In genomic region chr17:31528291-31528874, GRCh38 we compare ENCODE assay signal across 17 cellular contexts.
A peak's percentile ranks its signal among the peaks of the same experiment; 100 is the strongest.
DNase-seq lines count a peak whose midpoint lies in the region; ATAC-seq, FAIRE-seq and TF ChIP-seq lines count a peak whose summit lies in the region.
"Had no signal": no experiment of that assay in that cellular context is flagged by ENCODE, and none has a peak within 500 bp of the region (broad histone marks: within the 10 kb centered on the region; RNA-seq: fewer than 3 reads in every experiment).

No MANE protein-coding gene starts in this region.

- H3F3A ChIP-seq in SK-N-SH (replicated peaks; ENCODE audit: insufficient read depth): peaks cover 7% of the 10 kb centered on the region

- H3K4me3 ChIP-seq in SK-N-SH (ENCODE audit: low read depth in 2 of 2, low read length in 1 of 2) (no peak overlapping the region), IMR-90 (ENCODE audit: insufficient read depth, low read depth, low read length) (no peak overlapping the region), K562 (no peak overlapping the region), osteoblast (ENCODE audit: insufficient read depth, low read length) (no peak overlapping the region), testis (no peak overlapping the region)
- H3K4me3 ChIP-seq: A549, HAP-1 had no signal

- in situ Hi-C loops in IMR-90 (cut with MboI; ENCODE audit: low sequenced_read_pairs): loop anchor here (5.0 kb wide), 1 partner anchor 86 kb away; no protein-coding TSS in a partner anchor
- in situ Hi-C loops in K562 (cut with MboI): loop anchor here (5.0 kb wide), 1 partner anchor 86 kb away; no protein-coding TSS in a partner anchor

- dilution Hi-C loops in IMR-90 (cut with HindIII; ENCODE audit: low sequenced_read_pairs, unreplicated experiment): no loop called here

- TF ChIP-seq RAD21 in SK-N-SH (IDR thresholded peaks at IDR 0.05; ENCODE audit: low read length): no peak
- TF ChIP-seq RAD21 in IMR-90 (IDR thresholded peaks at IDR 0.05; ENCODE audit: low read length): no peak
- no peak for TF ChIP-seq RAD21 in K562 (CRISPR knock-in tag; conservative IDR thresholded peaks at IDR 0.05 in 1 of 2, IDR thresholded peaks at IDR 0.05 in 1 of 2)

- no peak for DNase-seq in SK-N-SH
- DNase-seq in IMR-90: no peak
- DNase-seq in K562 (ENCODE audit: extremely low read depth in 1 of 4, low spot score in 3 of 4): no peak
- DNase-seq in osteoblast (ENCODE audit: insufficient read length, low spot score, missing footprints): peak; percentile 70
- DNase-seq in testis: no peak
- no peak for DNase-seq in ecto neural progenitor cell (ENCODE audit: low spot score)
- DNase-seq: AML-193; CD4-positive, alpha-beta memory T cell; DMS153; DMS79 treated with DMSO at 0.1 percent for 48 hours; GF-D8 had no signal

- no peak overlapping the region for H3K56ac ChIP-seq in IMR-90 (ENCODE audit: extremely low read depth, insufficient read depth, low read length)

- ATAC-seq in SK-N-SH treated with all-trans-retinoic acid at 6 μM for 48 hours (no peak), IMR-90 (ENCODE audit: low read depth) (no peak), K562 (no peak), GM21528 (IDR thresholded peaks at IDR 0.05; ENCODE audit: low FRiP score, unreplicated experiment) (no peak)
- ATAC-seq: A549 had no signal

- H2BK5ac ChIP-seq in IMR-90 (ENCODE audit: low read depth, low read length, poor library complexity, severe bottlenecking): no peak overlapping the region

- no peak overlapping the region for H2BK15ac ChIP-seq in IMR-90 (ENCODE audit: low read depth, low read length)

- H3K9me1 ChIP-seq in IMR-90 (ENCODE audit: insufficient read depth, low read length): peaks cover 4% of the 10 kb centered on the region; the same call in 1 of the 2 replicates
- no peaks in the 10 kb centered on the region for H3K9me1 ChIP-seq in K562 (ENCODE audit: control insufficient read depth, insufficient read depth, low read length)

- no peak overlapping the region for H3K23ac ChIP-seq in IMR-90 (ENCODE audit: low read depth, low read length)

- no peak overlapping the region for H4K91ac ChIP-seq in IMR-90 (ENCODE audit: insufficient read depth, low read depth, low read length)

- no peak overlapping the region for H4K5ac ChIP-seq in IMR-90 (ENCODE audit: low read depth, low read length)

- 97% methylated on average over 21 of the region's 26 CpGs for WGBS in SK-N-SH (ENCODE audit: low lambda C conversion rate)
- 90% methylated on average over 12 of the region's 26 CpGs; no CpG with 5 or more reads in 1 of the 2 experiments for WGBS in IMR-90 (ENCODE audit: extremely low coverage in 2 of 2, insufficient read length in 1 of 2), 2 experiments
- WGBS in K562 (ENCODE audit: insufficient coverage, low coverage, missing lambda C conversion rate): 62% methylated on average over 21 of the region's 26 CpGs
- WGBS in testis, 2 donors: 95 to 96% methylated on average over 20 to 26 of the region's 26 CpGs

- no peaks in the 10 kb centered on the region for H3K9me3 ChIP-seq in SK-N-SH
- no peaks in the 10 kb centered on the region; the same call in 1 of the 2 replicates for H3K9me3 ChIP-seq in IMR-90 (ENCODE audit: control insufficient read depth, insufficient read depth, low read length)
- H3K9me3 ChIP-seq in K562 (replicated peaks; ENCODE audit: control insufficient read depth, insufficient read depth, low read depth, low read length): no peaks in the 10 kb centered on the region
- peaks cover 4% of the 10 kb centered on the region for H3K9me3 ChIP-seq in osteoblast (ENCODE audit: low read depth, low read length)
- no peaks in the 10 kb centered on the region for H3K9me3 ChIP-seq in testis
- H3K9me3 ChIP-seq: A549, HAP-1 had no signal

- CTCF ChIA-PET in SK-N-SH (lab: Yijun Ruan, JAX) (interaction anchor here (1.0 to 12.9 kb wide), 15 partner anchors 11 to 323 kb away, joined by 3 to 137 read pairs (median 4); no protein-coding TSS in a partner anchor), IMR-90 (lab: Yijun Ruan, JAX) (interaction anchor here (0.7 to 1.2 kb wide), 2 partner anchors 196 to 315 kb away, joined by 3 read pairs; no protein-coding TSS in a partner anchor), K562 (lab: Yijun Ruan, JAX; ENCODE audit: low intra/inter-chr PET ratio) (no interaction called here)

- no peak overlapping the region for H3K14ac ChIP-seq in IMR-90 (replicated peaks; ENCODE audit: low read depth, low read length)

- H2AFZ ChIP-seq in SK-N-SH (ENCODE audit: low read depth) (no peak overlapping the region), IMR-90 (replicated peaks; ENCODE audit: low read length, poor library complexity) (peak overlapping the region; percentile 19), K562 (ENCODE audit: low read depth, low read length) (no peak overlapping the region), osteoblast (ENCODE audit: low read length) (no peak overlapping the region)

- H3K4me1 ChIP-seq in SK-N-SH (ENCODE audit: control insufficient read depth in 1 of 2, insufficient read depth in 2 of 2, low read depth in 1 of 2, low read length in 1 of 2) (peaks cover 7 to 18% of the 10 kb centered on the region in 2 experiments; a peak in 2 of 4 replicates), IMR-90 (ENCODE audit: control insufficient read depth, insufficient read depth, low read length) (peaks cover 6% of the 10 kb centered on the region), K562 (replicated peaks in 1 of 2; ENCODE audit: control insufficient read depth in 2 of 2, insufficient read depth in 2 of 2, low read length in 2 of 2) (peaks cover 0 to 21% of the 10 kb centered on the region in 2 experiments; a peak in 2 of 5 replicates), osteoblast (ENCODE audit: insufficient read depth, low read length) (peaks cover 21% of the 10 kb centered on the region), testis (no peaks in the 10 kb centered on the region)
- H3K4me1 ChIP-seq: HAP-1 had no signal

- H3K4me2 ChIP-seq in SK-N-SH: peak overlapping the region; percentile 5; the same call in 1 of the 2 replicates
- H3K4me2 ChIP-seq in IMR-90 (ENCODE audit: low read depth, low read length): no peak overlapping the region
- no peak overlapping the region for H3K4me2 ChIP-seq in K562 (ENCODE audit: insufficient read depth, low read length)
- H3K4me2 ChIP-seq in osteoblast (ENCODE audit: insufficient read depth, low read length): no peak overlapping the region
- H3K4me2 ChIP-seq: A549 had no signal

- no peaks in the 10 kb centered on the region for H3K79me2 ChIP-seq in SK-N-SH (ENCODE audit: insufficient read depth)
- H3K79me2 ChIP-seq in K562 (ENCODE audit: control insufficient read depth, insufficient read depth, low read length): no peaks in the 10 kb centered on the region
- no peaks in the 10 kb centered on the region for H3K79me2 ChIP-seq in osteoblast (ENCODE audit: insufficient read depth, low read length)

- no peak for FAIRE-seq in K562 (lab: Jason Lieb, UNC)
- FAIRE-seq: A549, H1 had no signal

- no peak overlapping the region for H2AK5ac ChIP-seq in IMR-90 (ENCODE audit: low read depth, low read length)

- no peak for TF ChIP-seq CTCF in SK-N-SH (IDR thresholded peaks at IDR 0.05)
- TF ChIP-seq CTCF in IMR-90 (conservative IDR thresholded peaks at IDR 0.05; ENCODE audit: low read depth, low read length): no peak
- TF ChIP-seq CTCF in K562 (IDR thresholded peaks at IDR 0.05 in 2 of 3, conservative IDR thresholded peaks at IDR 0.05 in 1 of 3; ENCODE audit: insufficient read depth in 2 of 3, low read depth in 1 of 3, low read length in 3 of 3): no peak
- TF ChIP-seq CTCF in osteoblast (IDR thresholded peaks at IDR 0.05; ENCODE audit: extremely low read depth, low read depth, low read length): no peak
- no peak for TF ChIP-seq CTCF in testis (IDR thresholded peaks at IDR 0.05)

- POLR2A ChIA-PET in SK-N-SH (lab: Yijun Ruan, JAX): interaction anchor here (1.0 kb wide), 1 partner anchor 12 kb away, joined by 5 read pairs; no protein-coding TSS in a partner anchor
- POLR2A ChIA-PET in IMR-90 (lab: Charles Lee; ENCODE audit: unreplicated experiment): no interaction called here
- POLR2A ChIA-PET in K562 (lab: Yijun Ruan, JAX): interaction anchor here (1.4 kb wide), 1 partner anchor 72 kb away, joined by 3 read pairs; no protein-coding TSS in a partner anchor

- no peak for TF ChIP-seq EP300 in SK-N-SH (IDR thresholded peaks at IDR 0.05; ENCODE audit: borderline replicate concordance in 1 of 2, low read depth in 1 of 2, low read length in 1 of 2)
- no peak for TF ChIP-seq EP300 in K562 (IDR thresholded peaks at IDR 0.05; ENCODE audit: low read length)

- H4K20me1 ChIP-seq in SK-N-SH (ENCODE audit: insufficient read depth) (no peaks in the 10 kb centered on the region), IMR-90 (ENCODE audit: insufficient read depth, low read length) (no peaks in the 10 kb centered on the region), K562 (replicated peaks; ENCODE audit: control insufficient read depth, insufficient read depth, low read length) (peaks cover 14% of the 10 kb centered on the region), osteoblast (ENCODE audit: insufficient read depth, low read length) (no peaks in the 10 kb centered on the region)

- H3K18ac ChIP-seq in IMR-90 (ENCODE audit: low read depth, low read length): no peak overlapping the region

- H3K27me3 ChIP-seq in SK-N-SH (ENCODE audit: insufficient read depth) (no peaks in the 10 kb centered on the region), IMR-90 (ENCODE audit: control insufficient read depth, insufficient read depth, low read length) (no peaks in the 10 kb centered on the region), K562 (ENCODE audit: control insufficient read depth in 2 of 2, insufficient read depth in 2 of 2, low read length in 2 of 2) (no peaks in the 10 kb centered on the region), osteoblast (ENCODE audit: insufficient read depth, low read length) (no peaks in the 10 kb centered on the region), testis (no peaks in the 10 kb centered on the region)

- intact Hi-C loops in IMR-90 (cut with micrococcal nuclease) (no loop called here), K562 (cut with micrococcal nuclease) (no loop called here), testis (cut with DNase I; ENCODE audit: low total_unique reads) (no loop called here)

- BruUV-seq in IMR-90 (replicated peaks; lab: Mats Ljungman, UMichigan): no TSS peak
- BruUV-seq in K562 (replicated peaks; lab: Mats Ljungman, UMichigan): no TSS peak

- no peaks in the 10 kb centered on the region for H3K9me2 ChIP-seq in SK-N-SH

- H3K4ac ChIP-seq in IMR-90 (ENCODE audit: low read depth, low read length): no peak overlapping the region

- no peaks in the 10 kb centered on the region for H3K79me1 ChIP-seq in IMR-90 (ENCODE audit: low read depth in 1 of 2, low read length in 2 of 2)

- H3K27ac ChIP-seq in SK-N-SH (ENCODE audit: low read depth in 2 of 2, low read length in 1 of 2): peak overlapping the region in 1 of 2 experiments; percentile 42; a peak in 2 of 4 replicates
- H3K27ac ChIP-seq in IMR-90 (ENCODE audit: insufficient read depth, low read length): no peak overlapping the region
- H3K27ac ChIP-seq in K562 (ENCODE audit: extremely low read depth, low read depth, low read length): no peak overlapping the region
- no peak overlapping the region for H3K27ac ChIP-seq in osteoblast (ENCODE audit: low read depth, low read length)
- H3K27ac ChIP-seq in testis: no peak overlapping the region
- H3K27ac ChIP-seq: 22Rv1, A549 had no signal

- no peaks in the 10 kb centered on the region for H3K36me3 ChIP-seq in SK-N-SH (replicated peaks in 1 of 2; ENCODE audit: control insufficient read depth in 1 of 2, insufficient read depth in 2 of 2, low read length in 1 of 2)
- H3K36me3 ChIP-seq in IMR-90 (ENCODE audit: control insufficient read depth, insufficient read depth, low read length): no peaks in the 10 kb centered on the region
- H3K36me3 ChIP-seq in K562 (ENCODE audit: control insufficient read depth, insufficient read depth, low read length): 0 out of 3 replicates have a peak, but pooled peaks cover 8% of the 10 kb centered on the region
- no peaks in the 10 kb centered on the region for H3K36me3 ChIP-seq in osteoblast (ENCODE audit: insufficient read depth, low read length)
- no peaks in the 10 kb centered on the region for H3K36me3 ChIP-seq in testis (ENCODE audit: low read depth, missing control alignments)

- no peak overlapping the region for H2BK20ac ChIP-seq in IMR-90 (ENCODE audit: low read depth, low read length)

- TF ChIP-seq POLR2A in IMR-90 (IDR thresholded peaks at IDR 0.05; ENCODE audit: low read depth, low read length) (no peak), K562 (conservative IDR thresholded peaks at IDR 0.05) (no peak), testis (IDR thresholded peaks at IDR 0.05) (no peak)

- H2BK120ac ChIP-seq in IMR-90 (ENCODE audit: low read depth, low read length): no peak overlapping the region

- no peak overlapping the region for H4K8ac ChIP-seq in IMR-90 (ENCODE audit: low read depth in 2 of 2, low read length in 2 of 2)

- H3K9ac ChIP-seq in SK-N-SH (no peak overlapping the region), IMR-90 (ENCODE audit: low read depth, low read length) (no peak overlapping the region), K562 (ENCODE audit: insufficient read depth in 1 of 2, low read depth in 2 of 2, low read length in 2 of 2) (0 out of 4 replicates have a peak overlapping the region, but pooled peaks of 1 of the 2 experiments have one; percentile 3)

- peak overlapping the region; percentile 33 for H2AK9ac ChIP-seq in IMR-90 (replicated peaks; ENCODE audit: low read depth, low read length, poor library complexity)
